2 cellular contexts compared by ENCODE assay signal in the genomic region with DNA sequence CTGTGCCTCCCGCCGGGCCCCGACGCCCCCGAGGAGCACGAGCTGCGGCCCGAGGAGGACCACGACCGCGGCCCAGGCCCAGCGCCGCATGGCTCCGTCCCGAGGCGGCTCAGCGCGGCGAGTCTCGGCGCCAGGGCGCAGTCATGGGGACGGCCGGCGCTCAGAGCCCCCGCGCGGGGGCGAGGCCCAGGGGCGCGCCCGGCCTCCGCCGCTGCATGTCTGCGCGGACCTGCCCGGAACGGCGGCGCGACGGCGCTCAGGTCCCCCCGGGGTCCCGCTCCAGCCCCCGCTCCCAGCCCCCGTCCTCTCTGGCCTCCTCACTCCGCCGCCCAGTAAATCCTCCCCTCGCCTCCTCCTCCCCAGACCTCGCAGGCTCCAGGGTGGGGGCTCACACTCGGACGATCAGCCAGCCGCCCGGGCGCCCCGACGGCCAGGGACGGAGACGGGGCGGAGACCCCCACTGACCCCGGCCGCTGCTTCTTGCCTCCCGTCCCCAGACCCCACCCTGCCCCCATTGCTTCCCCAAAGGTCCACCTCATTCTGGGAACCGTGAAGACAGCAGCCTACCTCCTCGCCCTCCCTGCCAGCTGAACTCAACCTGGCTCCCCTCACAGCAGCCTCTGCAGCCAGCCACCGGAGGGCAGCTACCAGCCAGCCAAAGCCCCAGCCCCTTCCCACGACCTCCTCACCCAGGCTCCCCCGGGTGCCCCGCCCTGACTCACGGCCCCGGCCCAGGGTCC.
TF ChIP-seq lines count a peak whose summit lies in the region.

A gene with protein sequence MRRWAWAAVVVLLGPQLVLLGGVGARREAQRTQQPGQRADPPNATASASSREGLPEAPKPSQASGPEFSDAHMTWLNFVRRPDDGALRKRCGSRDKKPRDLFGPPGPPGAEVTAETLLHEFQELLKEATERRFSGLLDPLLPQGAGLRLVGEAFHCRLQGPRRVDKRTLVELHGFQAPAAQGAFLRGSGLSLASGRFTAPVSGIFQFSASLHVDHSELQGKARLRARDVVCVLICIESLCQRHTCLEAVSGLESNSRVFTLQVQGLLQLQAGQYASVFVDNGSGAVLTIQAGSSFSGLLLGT (minus strand): TSS at position 122 of the 740 bp plus-strand sequence. CDS start 32 bp downstream, at position 90.

TF ChIP-seq in GM12878, 131 proteins besides CTCF, POLR2A, EP300 and RAD21:
- TF ChIP-seq TARDBP (IDR thresholded peaks at IDR 0.05; ENCODE audit: borderline replicate concordance), result no peak
- no peak for TF ChIP-seq ZNF24 (IDR thresholded peaks at IDR 0.05)
- peak; percentile 73 for TF ChIP-seq SUZ12 (IDR thresholded peaks at IDR 0.05; ENCODE audit: unreplicated experiment)

TF ChIP-seq in HepG2, 621 proteins besides CTCF, POLR2A, EP300 and RAD21:
- 0 out of 2 replicates have a peak, but pooled peaks have one; percentile 10 for TF ChIP-seq GABPB1 (CRISPR knock-in tag; IDR thresholded peaks at IDR 0.05)
- no peak for TF ChIP-seq KDM2A (CRISPR knock-in tag; IDR thresholded peaks at IDR 0.05; ENCODE audit: borderline replicate concordance, low read depth)
- TF ChIP-seq MEF2D (CRISPR knock-in tag; IDR thresholded peaks at IDR 0.05), result no peak
- peak; percentile 37 for TF ChIP-seq ZNF883 (CRISPR knock-in tag; IDR thresholded peaks at IDR 0.05; ENCODE audit: not compliant biosample characterization)
